12 cellular contexts compared by ENCODE assay signal in genomic region chr22:29129644-29130201, GRCh38. TPM values are rescaled to one million over a fixed set of nuclear protein-coding genes. Genes with fewer than 3 reads are reported as not detected.
DNase-seq lines count a peak whose midpoint lies in the region; ATAC-seq and TF ChIP-seq lines count a peak whose summit lies in the region.
"Had no signal": no experiment of that assay in that cellular context is flagged by ENCODE, and none has a peak within 500 bp of the region (broad histone marks: within the 10 kb centered on the region; RNA-seq: fewer than 3 reads in every experiment).

No MANE protein-coding gene starts in this region.

- DNase-seq in LHCN-M2 (ENCODE audit: low read depth): peak; percentile 19
- peak; percentile 42 to 59 for DNase-seq in NCI-H446 (lab: John Stamatoyannopoulos, UW)
- peak in 3 of 5 donors; percentile 43 to 53 (median 50) for DNase-seq in heart left ventricle
- DNase-seq in sigmoid colon: peak; percentile 33
- DNase-seq in KBM-7: no peak
- no peak for DNase-seq in nucleus accumbens (lab: John Stamatoyannopoulos, UW)
- DNase-seq in occipital lobe (lab: John Stamatoyannopoulos, UW): no peak
- DNase-seq: amygdala; Caco-2; effector memory CD8-positive, alpha-beta T cell had no signal

- ATAC-seq in heart left ventricle: peak; percentile 82 to 97 (median 91)
- ATAC-seq in gastroesophageal sphincter: no peak
- ATAC-seq: effector memory CD8-positive, alpha-beta T cell; Panc1 had no signal

- in situ Hi-C loops in KBM-7 (cut with MboI; ENCODE audit: low pct_unique_long_range_greater_than_20kb, low sequenced_read_pairs): no loop called here

- no peak for TF ChIP-seq POLR2A in heart left ventricle (IDR thresholded peaks at IDR 0.05)
- no peak for TF ChIP-seq POLR2A in sigmoid colon (IDR thresholded peaks at IDR 0.05)
- no peak for TF ChIP-seq POLR2A in gastroesophageal sphincter (IDR thresholded peaks at IDR 0.05)

- H3K9me3 ChIP-seq in heart left ventricle (no peaks in the 10 kb centered on the region), sigmoid colon (no peaks in the 10 kb centered on the region), gastroesophageal sphincter (no peaks in the 10 kb centered on the region)
- H3K9me3 ChIP-seq: Caco-2 had no signal

- H3K27me3 ChIP-seq in heart left ventricle (no peaks in the 10 kb centered on the region), sigmoid colon (no peaks in the 10 kb centered on the region), gastroesophageal sphincter (no peaks in the 10 kb centered on the region)

- intact Hi-C loops in heart left ventricle (cut with DNase I) (no loop called here), sigmoid colon (cut with DNase I) (no loop called here)

- peaks cover 0 to 16% (median 8%) of the 10 kb centered on the region in 12 donors for H3K4me1 ChIP-seq in heart left ventricle
- H3K4me1 ChIP-seq in sigmoid colon: no peaks in the 10 kb centered on the region
- H3K4me1 ChIP-seq in gastroesophageal sphincter: peaks cover 0 to 3% (median 0%) of the 10 kb centered on the region in 3 donors
- H3K4me1 ChIP-seq: Caco-2 had no signal

- TF ChIP-seq EP300 in sigmoid colon (IDR thresholded peaks at IDR 0.05) (no peak), gastroesophageal sphincter (IDR thresholded peaks at IDR 0.05) (no peak)

- H3K27ac ChIP-seq in heart left ventricle (peak overlapping the region in 10 of 12 donors; percentile 3 to 71 (median 54)), sigmoid colon (no peak overlapping the region), gastroesophageal sphincter (no peak overlapping the region)

- 42 to 51% (median 45%) methylated on average over 4 of the region's 4 CpGs for WGBS in heart left ventricle, 4 donors
- WGBS in sigmoid colon, 2 donors: 57 to 63% methylated on average over 4 of the region's 4 CpGs
- WGBS in gastroesophageal sphincter (ENCODE audit: low coverage in 1 of 2), 2 donors: 47 to 86% methylated on average over 1 to 2 of the region's 4 CpGs

- peaks cover 0 to 49% (median 13%) of the 10 kb centered on the region in 9 donors for H3K36me3 ChIP-seq in heart left ventricle
- H3K36me3 ChIP-seq in sigmoid colon: peaks cover 0 to 6% (median 0%) of the 10 kb centered on the region in 4 donors
- peaks cover 0 to 29% of the 10 kb centered on the region in 2 donors for H3K36me3 ChIP-seq in gastroesophageal sphincter

- H3K4me3 ChIP-seq in heart left ventricle: no peak overlapping the region
- H3K4me3 ChIP-seq in sigmoid colon: no peak overlapping the region
- no peak overlapping the region for H3K4me3 ChIP-seq in gastroesophageal sphincter

- no peak for TF ChIP-seq CTCF in heart left ventricle (IDR thresholded peaks at IDR 0.05)
- no peak for TF ChIP-seq CTCF in sigmoid colon (IDR thresholded peaks at IDR 0.05)
- no peak for TF ChIP-seq CTCF in gastroesophageal sphincter (IDR thresholded peaks at IDR 0.05)

RNA-seq across cellular contexts. Expression of gene KREMEN1, which starts 56.9 kb away (rescaled TPM):
- total RNA-seq in LHCN-M2 (2014; rRNA removed): 4.3 and 5.8 TPM in 2 replicates
- polyA plus RNA-seq in LHCN-M2 (2012): 5.8 TPM
- total RNA-seq in heart left ventricle: 10 to 100 TPM; 30.5 to 67.8 (median 46.6) TPM
- 10 to 100 TPM; 24.3 to 25.2 TPM for polyA plus RNA-seq in heart left ventricle
- total RNA-seq in sigmoid colon: 1 to 10 TPM; 4.2 to 9.7 (median 5.2) TPM
- polyA plus RNA-seq in sigmoid colon: 10 to 100 TPM in 1 of 3 donors, 1 to 10 TPM in 2; 6.7 to 13.2 (median 7.8) TPM
- 10 to 100 TPM in 2 of 4 donors, 1 to 10 TPM in 2; 7.5 to 17.4 (median 10.8) TPM for total RNA-seq in gastroesophageal sphincter
- 18.9 TPM for total RNA-seq in occipital lobe

Comparison
In these comparisons a context has a peak if more than half of its experiments do, and no peak if none do; other contexts are left out.
1. DNase-seq: peak in LHCN-M2 (single experiment), NCI-H446 (2 of 2), heart left ventricle (3 of 5) and sigmoid colon (single experiment); none in KBM-7 (single experiment), nucleus accumbens (0 of 56) and occipital lobe (single experiment).
2. H3K27ac ChIP-seq: peak in heart left ventricle (10 of 12); none in sigmoid colon (0 of 4) and gastroesophageal sphincter (0 of 4).